1 cellular context compared by ENCODE assay signal in the genomic region with DNA sequence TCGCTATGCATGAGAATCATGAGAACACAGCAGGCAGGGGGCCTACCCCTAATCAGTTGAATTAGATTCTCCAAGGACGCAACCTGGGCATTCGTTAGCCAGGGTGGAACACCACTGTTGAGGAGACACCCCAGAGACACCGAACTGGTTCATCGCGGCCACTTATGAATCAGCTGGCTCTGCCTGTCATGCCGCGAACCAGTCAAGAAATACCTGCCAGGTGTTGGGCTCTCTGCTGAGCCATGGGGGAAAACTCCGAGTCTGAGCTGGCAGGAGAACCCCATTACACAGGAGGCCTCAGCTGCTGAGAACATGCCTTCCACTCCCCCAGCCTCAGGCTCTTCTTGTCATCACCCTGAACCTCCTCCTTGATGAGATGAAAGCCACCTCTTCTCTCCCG.
TF ChIP-seq lines count a peak whose summit lies in the region.

No MANE protein-coding gene starts in this region.

TF ChIP-seq in IMR-90, 13 proteins besides CTCF, POLR2A, EP300 and RAD21:
- TF ChIP-seq, protein P1, sequence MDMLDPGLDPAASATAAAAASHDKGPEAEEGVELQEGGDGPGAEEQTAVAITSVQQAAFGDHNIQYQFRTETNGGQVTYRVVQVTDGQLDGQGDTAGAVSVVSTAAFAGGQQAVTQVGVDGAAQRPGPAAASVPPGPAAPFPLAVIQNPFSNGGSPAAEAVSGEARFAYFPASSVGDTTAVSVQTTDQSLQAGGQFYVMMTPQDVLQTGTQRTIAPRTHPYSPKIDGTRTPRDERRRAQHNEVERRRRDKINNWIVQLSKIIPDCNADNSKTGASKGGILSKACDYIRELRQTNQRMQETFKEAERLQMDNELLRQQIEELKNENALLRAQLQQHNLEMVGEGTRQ (IDR thresholded peaks at IDR 0.05; ENCODE audit: low read depth, low read length), result no peak
- TF ChIP-seq RCOR1 (IDR thresholded peaks at IDR 0.05; ENCODE audit: insufficient replicate concordance, low read length) (no peak), CHD1 (IDR thresholded peaks at IDR 0.05; ENCODE audit: low read depth, low read length) (no peak), BHLHE40 (IDR thresholded peaks at IDR 0.05; ENCODE audit: low read depth, low read length) (no peak), MAZ (IDR thresholded peaks at IDR 0.05; ENCODE audit: borderline replicate concordance, low read depth, low read length) (no peak), RFX5 (IDR thresholded peaks at IDR 0.05; ENCODE audit: low read depth, low read length) (no peak), MXI1 (IDR thresholded peaks at IDR 0.05; ENCODE audit: borderline replicate concordance, low read depth, low read length) (no peak), SMC3 (IDR thresholded peaks at IDR 0.05; ENCODE audit: low read depth, low read length) (no peak), NFE2L2 (IDR thresholded peaks at IDR 0.05; ENCODE audit: low read depth, low read length) (no peak), FOS (IDR thresholded peaks at IDR 0.05; ENCODE audit: low read depth, low read length) (no peak), CEBPB (IDR thresholded peaks at IDR 0.05; ENCODE audit: low read depth, low read length) (no peak), MAFK (IDR thresholded peaks at IDR 0.05; ENCODE audit: low read depth, low read length) (no peak)
- TF ChIP-seq, protein P2, sequence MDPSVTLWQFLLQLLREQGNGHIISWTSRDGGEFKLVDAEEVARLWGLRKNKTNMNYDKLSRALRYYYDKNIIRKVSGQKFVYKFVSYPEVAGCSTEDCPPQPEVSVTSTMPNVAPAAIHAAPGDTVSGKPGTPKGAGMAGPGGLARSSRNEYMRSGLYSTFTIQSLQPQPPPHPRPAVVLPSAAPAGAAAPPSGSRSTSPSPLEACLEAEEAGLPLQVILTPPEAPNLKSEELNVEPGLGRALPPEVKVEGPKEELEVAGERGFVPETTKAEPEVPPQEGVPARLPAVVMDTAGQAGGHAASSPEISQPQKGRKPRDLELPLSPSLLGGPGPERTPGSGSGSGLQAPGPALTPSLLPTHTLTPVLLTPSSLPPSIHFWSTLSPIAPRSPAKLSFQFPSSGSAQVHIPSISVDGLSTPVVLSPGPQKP (IDR thresholded peaks at IDR 0.05; ENCODE audit: borderline replicate concordance, low read depth, low read length), result no peak
